ENCODE assay signal across 12 cellular contexts in the genomic region with DNA sequence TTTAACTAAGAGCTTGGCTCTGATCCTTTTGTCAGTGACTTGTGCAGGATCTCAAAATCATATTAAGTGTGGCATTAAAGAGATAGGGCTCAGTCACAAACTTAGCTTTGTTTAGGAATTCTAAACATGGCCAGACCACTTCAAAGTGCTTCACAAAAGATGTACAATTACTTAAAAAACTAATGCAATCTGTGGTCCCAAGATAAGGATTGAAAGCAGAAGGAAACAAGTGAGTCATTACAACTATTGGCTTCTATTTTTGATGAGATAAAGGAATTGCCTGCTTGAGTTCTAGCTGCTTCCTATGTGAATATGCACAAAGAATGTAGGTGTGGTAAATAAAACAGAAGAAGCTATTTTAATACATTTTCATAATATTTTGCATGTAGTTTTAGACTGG. TPM values are rescaled to one million over a fixed set of nuclear protein-coding genes. Genes with fewer than 3 reads are reported as not detected.
A peak's percentile ranks its signal among the peaks of the same experiment; 100 is the strongest.
DNase-seq lines count a peak whose midpoint lies in the region; ATAC-seq and FAIRE-seq lines count a peak whose summit lies in the region.
"Had no signal": no experiment of that assay in that cellular context is flagged by ENCODE, and none has a peak within 500 bp of the region (broad histone marks: within the 10 kb centered on the region; RNA-seq: fewer than 3 reads in every experiment).

No MANE protein-coding gene starts in this region.

- H3K79me1 ChIP-seq in trophoblast cell (ENCODE audit: low read length), result no peaks in the 10 kb centered on the region

- FAIRE-seq in GM18507 (lab: Jason Lieb, UNC), result peak; percentile 29

- no peaks in the 10 kb centered on the region for H3K9me3 ChIP-seq in trophoblast cell (ENCODE audit: insufficient read depth, low read depth, low read length)
- H3K9me3 ChIP-seq: neutrophil, testis had no signal

- DNase-seq in GM18507 (ENCODE audit: extremely low spot score, insufficient read length, low read depth) (no peak), NOMO-1 treated with dmso at 0.1 percent for 144 hours (lab: John Stamatoyannopoulos, UW; ENCODE audit: unreplicated experiment) (peak; percentile 6), dedifferentiated amniotic fluid mesenchymal stem cell (ENCODE audit: extremely low spot score) (peak; percentile 48), trophoblast cell (peak; percentile 13 to 74), Ammon's horn (ENCODE audit: low spot score) (no peak), D341Med (ENCODE audit: low spot score) (no peak)
- no peak for DNase-seq in stimulated activated CD4-positive, alpha-beta T cell treated with anti-CD3 and anti-CD28 coated beads, Interleukin-2, amount 100 ng/mL, for 48 hours
- DNase-seq: activated CD4-positive, CD25-positive, alpha-beta regulatory T cell; activated gamma-delta T cell; testis had no signal

- no peak overlapping the region for H3K14ac ChIP-seq in trophoblast cell (ENCODE audit: low read length)

- no peaks in the 10 kb centered on the region for H3K4me1 ChIP-seq in trophoblast cell (ENCODE audit: control insufficient read depth in 1 of 2, insufficient read depth in 2 of 2, low read length in 2 of 2)
- H3K4me1 ChIP-seq: testis had no signal

- no peak overlapping the region for H2AK5ac ChIP-seq in trophoblast cell (ENCODE audit: low read length)

- no peak overlapping the region for H2BK12ac ChIP-seq in trophoblast cell (ENCODE audit: low read length)

- no peak overlapping the region for H2AFZ ChIP-seq in trophoblast cell (ENCODE audit: insufficient read depth, low read length, poor library complexity)

- H3K27me3 ChIP-seq in trophoblast cell (ENCODE audit: insufficient read depth, low read length), result no peaks in the 10 kb centered on the region
- H3K27me3 ChIP-seq: neutrophil, testis had no signal

- H2BK5ac ChIP-seq in trophoblast cell (ENCODE audit: low read depth, low read length, poor library complexity), result no peak overlapping the region

- no peak for ATAC-seq in HG02981 (IDR thresholded peaks at IDR 0.05; ENCODE audit: unreplicated experiment)

- no peak overlapping the region for H3K4ac ChIP-seq in trophoblast cell (ENCODE audit: low read depth, low read length)

- no peak overlapping the region for H3K4me3 ChIP-seq in trophoblast cell (ENCODE audit: low read depth, low read length)
- H3K4me3 ChIP-seq: testis had no signal

- no peak overlapping the region for H3K4me2 ChIP-seq in trophoblast cell (ENCODE audit: low read length)

- H4K12ac ChIP-seq in trophoblast cell (ENCODE audit: low read depth, low read length), result no peak overlapping the region

- no peaks in the 10 kb centered on the region for H3K79me2 ChIP-seq in trophoblast cell (ENCODE audit: control insufficient read depth, insufficient read depth, low read length, poor library complexity)

- H4K8ac ChIP-seq in trophoblast cell (ENCODE audit: low read depth, low read length), result no peak overlapping the region

- H3K27ac ChIP-seq in trophoblast cell (ENCODE audit: low read depth, low read length), result no peak overlapping the region
- H3K27ac ChIP-seq: neutrophil, testis had no signal

- no peak overlapping the region for H3K23ac ChIP-seq in trophoblast cell (ENCODE audit: low read length)

- H2BK120ac ChIP-seq in trophoblast cell (ENCODE audit: insufficient read depth, low read length, poor library complexity), result no peak overlapping the region

- no peaks in the 10 kb centered on the region for H3K36me3 ChIP-seq in trophoblast cell (ENCODE audit: control insufficient read depth in 1 of 2, insufficient read depth in 2 of 2, low read length in 2 of 2)
- H3K36me3 ChIP-seq: neutrophil had no signal

- no peak overlapping the region for H4K91ac ChIP-seq in trophoblast cell (ENCODE audit: low read depth, low read length)

- no peak overlapping the region for H3K9ac ChIP-seq in trophoblast cell (ENCODE audit: low read length)

- H3K18ac ChIP-seq in trophoblast cell (ENCODE audit: low read length), result no peak overlapping the region

RNA-seq across cellular contexts. Expression of gene SLC12A2, which starts 44.9 kb away (rescaled TPM):
- 20.8 and 21.9 TPM in 2 replicates for polyA plus RNA-seq in trophoblast cell (2013)

Comparison
In these comparisons a context has a peak if more than half of its experiments do, and no peak if none do; other contexts are left out.
1. DNase-seq: peak in NOMO-1 treated with dmso at 0.1 percent for 144 hours (single experiment), dedifferentiated amniotic fluid mesenchymal stem cell (single experiment) and trophoblast cell (2 of 2); none in GM18507 (single experiment), Ammon's horn (single experiment), D341Med (single experiment) and stimulated activated CD4-positive, alpha-beta T cell treated with anti-CD3 and anti-CD28 coated beads, Interleukin-2, amount 100 ng/mL, for 48 hours (0 of 2).